Comparison of ENCODE assay signal across 1 cellular context in the genomic region with DNA sequence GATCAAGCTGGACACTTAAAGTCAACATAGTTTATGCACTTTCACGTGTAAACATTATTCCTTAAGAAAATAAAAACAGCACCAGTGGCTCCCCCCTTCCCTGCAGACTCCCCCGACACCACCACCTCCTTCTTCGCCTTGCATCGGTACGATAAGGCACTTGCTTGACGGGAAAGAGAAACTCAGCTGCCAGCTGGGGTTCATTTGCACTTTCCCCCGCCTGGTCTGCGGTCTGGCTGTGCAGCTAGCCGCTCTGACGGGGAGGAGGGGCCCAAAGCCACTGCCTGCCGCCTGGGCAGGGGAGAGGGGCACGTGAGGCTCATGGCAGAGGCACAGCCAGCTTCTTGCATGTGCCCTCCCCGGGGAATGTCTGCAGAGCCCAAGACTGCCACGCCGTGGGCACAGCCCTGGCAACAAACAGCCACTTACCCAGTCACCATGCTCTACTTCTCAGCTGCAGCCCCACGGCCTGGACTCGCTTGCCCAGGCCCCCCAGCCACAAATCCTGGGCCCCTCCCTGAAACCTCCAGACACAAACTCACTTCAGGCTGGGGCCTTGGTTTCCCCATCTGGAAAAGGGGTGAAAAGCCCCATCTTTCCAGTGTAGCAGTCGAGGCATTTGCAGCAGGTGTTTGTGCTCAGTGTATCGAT.
A peak's percentile ranks its signal among the peaks of the same experiment; 100 is the strongest.
TF ChIP-seq lines count a peak whose summit lies in the region.

No MANE protein-coding gene starts in this region.

TF ChIP-seq in HepG2, 621 proteins besides CTCF, POLR2A, EP300 and RAD21 (continued from another document):
- no peak for TF ChIP-seq ATRX (CRISPR knock-in tag; IDR thresholded peaks at IDR 0.05; ENCODE audit: borderline replicate concordance)
- TF ChIP-seq PTBP1 (IDR thresholded peaks at IDR 0.05; ENCODE audit: low read depth, low read length, poor library complexity, severe bottlenecking) = no peak
- TF ChIP-seq ZBTB7B (CRISPR knock-in tag; IDR thresholded peaks at IDR 0.05) = peak; percentile 80
- peak; percentile 56; the same call in 1 of the 2 replicates for TF ChIP-seq ZNF709 (CRISPR knock-in tag; IDR thresholded peaks at IDR 0.05)
- no peak for TF ChIP-seq ZFAT (CRISPR knock-in tag; conservative IDR thresholded peaks at IDR 0.05)
- TF ChIP-seq ZNF383 (CRISPR knock-in tag; IDR thresholded peaks at IDR 0.05; ENCODE audit: borderline replicate concordance) = no peak
- TF ChIP-seq BATF2 (CRISPR knock-in tag; IDR thresholded peaks at IDR 0.05) = no peak
- no peak for TF ChIP-seq ZNF510 (CRISPR knock-in tag; IDR thresholded peaks at IDR 0.05; ENCODE audit: low read depth)
- peak; percentile 69 for TF ChIP-seq BCL6 (CRISPR knock-in tag; IDR thresholded peaks at IDR 0.05)
- peak; percentile 80 for TF ChIP-seq ZNF605 (CRISPR knock-in tag; IDR thresholded peaks at IDR 0.05)
- TF ChIP-seq RELA (CRISPR knock-in tag; IDR thresholded peaks at IDR 0.05) = peak; percentile 16; the same call in 1 of the 2 replicates
- TF ChIP-seq SOX5 (CRISPR knock-in tag; IDR thresholded peaks at IDR 0.05; ENCODE audit: borderline replicate concordance) = peak; percentile 54; the same call in 1 of the 2 replicates
- TF ChIP-seq, protein P1, sequence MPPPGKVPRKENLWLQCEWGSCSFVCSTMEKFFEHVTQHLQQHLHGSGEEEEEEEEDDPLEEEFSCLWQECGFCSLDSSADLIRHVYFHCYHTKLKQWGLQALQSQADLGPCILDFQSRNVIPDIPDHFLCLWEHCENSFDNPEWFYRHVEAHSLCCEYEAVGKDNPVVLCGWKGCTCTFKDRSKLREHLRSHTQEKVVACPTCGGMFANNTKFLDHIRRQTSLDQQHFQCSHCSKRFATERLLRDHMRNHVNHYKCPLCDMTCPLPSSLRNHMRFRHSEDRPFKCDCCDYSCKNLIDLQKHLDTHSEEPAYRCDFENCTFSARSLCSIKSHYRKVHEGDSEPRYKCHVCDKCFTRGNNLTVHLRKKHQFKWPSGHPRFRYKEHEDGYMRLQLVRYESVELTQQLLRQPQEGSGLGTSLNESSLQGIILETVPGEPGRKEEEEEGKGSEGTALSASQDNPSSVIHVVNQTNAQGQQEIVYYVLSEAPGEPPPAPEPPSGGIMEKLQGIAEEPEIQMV (CRISPR knock-in tag; IDR thresholded peaks at IDR 0.05; ENCODE audit: low read depth) = no peak
- no peak for TF ChIP-seq GLMP (CRISPR knock-in tag; IDR thresholded peaks at IDR 0.05; ENCODE audit: borderline replicate concordance)
- TF ChIP-seq ZNF232 (CRISPR knock-in tag; IDR thresholded peaks at IDR 0.05; ENCODE audit: borderline replicate concordance) = 0 out of 2 replicates have a peak, but pooled peaks have one; percentile 67
- no peak for TF ChIP-seq ZNF570 (CRISPR knock-in tag; IDR thresholded peaks at IDR 0.05; ENCODE audit: borderline replicate concordance)
- no peak for TF ChIP-seq FOXA3 (CRISPR knock-in tag; IDR thresholded peaks at IDR 0.05)
- TF ChIP-seq ZNF44 (CRISPR knock-in tag; IDR thresholded peaks at IDR 0.05) = no peak; the same call in 1 of the 2 replicates
- TF ChIP-seq SP5 (CRISPR knock-in tag; IDR thresholded peaks at IDR 0.05; ENCODE audit: borderline replicate concordance, low read depth) = peak; percentile 60
- TF ChIP-seq FOXK2 (IDR thresholded peaks at IDR 0.05) = no peak
- TF ChIP-seq, protein P2, sequence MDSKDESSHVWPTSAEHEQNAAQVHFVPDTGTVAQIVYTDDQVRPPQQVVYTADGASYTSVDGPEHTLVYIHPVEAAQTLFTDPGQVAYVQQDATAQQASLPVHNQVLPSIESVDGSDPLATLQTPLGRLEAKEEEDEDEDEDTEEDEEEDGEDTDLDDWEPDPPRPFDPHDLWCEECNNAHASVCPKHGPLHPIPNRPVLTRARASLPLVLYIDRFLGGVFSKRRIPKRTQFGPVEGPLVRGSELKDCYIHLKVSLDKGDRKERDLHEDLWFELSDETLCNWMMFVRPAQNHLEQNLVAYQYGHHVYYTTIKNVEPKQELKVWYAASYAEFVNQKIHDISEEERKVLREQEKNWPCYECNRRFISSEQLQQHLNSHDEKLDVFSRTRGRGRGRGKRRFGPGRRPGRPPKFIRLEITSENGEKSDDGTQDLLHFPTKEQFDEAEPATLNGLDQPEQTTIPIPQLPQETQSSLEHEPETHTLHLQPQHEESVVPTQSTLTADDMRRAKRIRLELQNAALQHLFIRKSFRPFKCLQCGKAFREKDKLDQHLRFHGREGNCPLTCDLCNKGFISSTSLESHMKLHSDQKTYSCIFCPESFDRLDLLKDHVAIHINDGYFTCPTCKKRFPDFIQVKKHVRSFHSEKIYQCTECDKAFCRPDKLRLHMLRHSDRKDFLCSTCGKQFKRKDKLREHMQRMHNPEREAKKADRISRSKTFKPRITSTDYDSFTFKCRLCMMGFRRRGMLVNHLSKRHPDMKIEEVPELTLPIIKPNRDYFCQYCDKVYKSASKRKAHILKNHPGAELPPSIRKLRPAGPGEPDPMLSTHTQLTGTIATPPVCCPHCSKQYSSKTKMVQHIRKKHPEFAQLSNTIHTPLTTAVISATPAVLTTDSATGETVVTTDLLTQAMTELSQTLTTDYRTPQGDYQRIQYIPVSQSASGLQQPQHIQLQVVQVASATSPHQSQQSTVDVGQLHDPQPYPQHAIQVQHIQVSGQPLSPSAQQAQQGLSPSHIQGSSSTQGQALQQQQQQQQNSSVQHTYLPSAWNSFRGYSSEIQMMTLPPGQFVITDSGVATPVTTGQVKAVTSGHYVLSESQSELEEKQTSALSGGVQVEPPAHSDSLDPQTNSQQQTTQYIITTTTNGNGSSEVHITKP (CRISPR knock-in tag; IDR thresholded peaks at IDR 0.05; ENCODE audit: low read depth) = no peak
- TF ChIP-seq SP1 (IDR thresholded peaks at IDR 0.05) = no peak
- TF ChIP-seq SP1 (CRISPR knock-in tag; IDR thresholded peaks at IDR 0.05) = peak; percentile 22; the same call in 1 of the 2 replicates
- TF ChIP-seq, protein P3, sequence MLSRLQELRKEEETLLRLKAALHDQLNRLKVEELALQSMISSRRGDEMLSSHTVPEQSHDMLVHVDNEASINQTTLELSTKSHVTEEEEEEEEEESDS (CRISPR knock-in tag; IDR thresholded peaks at IDR 0.05; ENCODE audit: borderline replicate concordance) = no peak
